Comparison of ENCODE assay signal across 8 cellular contexts in the genomic region with DNA sequence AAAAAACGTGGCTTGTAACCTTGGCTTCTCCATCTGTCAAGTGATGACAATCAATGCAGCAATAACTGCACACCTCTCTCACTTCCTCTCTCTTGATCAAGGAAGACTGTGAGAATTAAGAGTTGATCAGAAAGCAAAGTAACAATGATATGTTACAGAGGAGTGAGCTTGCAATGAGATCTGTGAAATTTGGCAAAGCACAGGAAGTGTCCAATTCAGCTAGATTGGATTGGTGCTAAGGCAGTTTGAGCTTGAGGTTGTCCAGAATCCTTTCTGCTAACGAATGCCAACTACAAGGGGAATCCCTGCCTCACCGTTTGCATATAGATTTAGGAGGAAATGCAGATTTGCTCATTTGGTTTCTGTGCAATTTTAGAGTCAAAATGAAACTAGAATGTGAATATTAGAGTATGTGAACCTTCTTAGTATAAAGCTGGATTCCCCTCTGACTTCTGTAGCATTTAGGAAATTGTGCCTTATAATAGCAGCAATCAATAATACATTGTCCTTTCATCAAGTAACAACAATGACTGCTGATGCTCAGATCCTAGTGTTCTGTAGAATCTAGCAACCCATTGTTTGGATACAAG.
DNase-seq lines count a peak whose midpoint lies in the region; ATAC-seq and TF ChIP-seq lines count a peak whose summit lies in the region.

No MANE protein-coding gene starts in this region.

- H3K27me3 Mint-ChIP-seq in activated CD8-positive, alpha-beta T cell treated with anti-CD3 and anti-CD28 coated beads for 36 hours = no peaks in the 10 kb centered on the region

- H3K36me3 ChIP-seq in gastroesophageal sphincter = no peaks in the 10 kb centered on the region

- no peak for TF ChIP-seq POLR2A in gastroesophageal sphincter (IDR thresholded peaks at IDR 0.05)

- 20 to 32% methylated on average over 3 of the region's 3 CpGs for WGBS in gastroesophageal sphincter (ENCODE audit: low coverage in 1 of 2), 2 donors

- intact Hi-C loops in activated CD8-positive, alpha-beta T cell treated with anti-CD3 and anti-CD28 coated beads for 36 hours (cut with micrococcal nuclease) = loop anchor here (5.0 kb wide), 1 partner anchor 174 kb away; no protein-coding TSS in a partner anchor

- peaks cover 2% of the 10 kb centered on the region for H3K36me3 Mint-ChIP-seq in activated CD8-positive, alpha-beta T cell treated with anti-CD3 and anti-CD28 coated beads for 36 hours (ENCODE audit: low read depth)

- DNase-seq in stimulated activated CD8-positive, alpha-beta memory T cell treated with anti-CD3 and anti-CD28 coated beads, Interleukin-4, amount 100 ng/mL, for 24 hours (ENCODE audit: low read depth) = peak; percentile 9
- DNase-seq in stimulated activated CD8-positive, alpha-beta memory T cell treated with anti-CD3 and anti-CD28 coated beads, Interleukin-4, amount 100 ng/mL, for 48 hours = no peak
- peak; percentile 72 for DNase-seq in activated CD8-positive, alpha-beta T cell treated with anti-CD3 and anti-CD28 coated beads for 36 hours
- DNase-seq in 8988T (no peak), cerebellar cortex (ENCODE audit: low spot score) (no peak)

- H3K4me1 Mint-ChIP-seq in activated CD8-positive, alpha-beta T cell treated with anti-CD3 and anti-CD28 coated beads for 36 hours (ENCODE audit: low read depth) = peaks cover 58% of the 10 kb centered on the region

- H3K4me3 Mint-ChIP-seq in activated CD8-positive, alpha-beta T cell treated with anti-CD3 and anti-CD28 coated beads for 36 hours = no peak overlapping the region

- POLR2A ChIA-PET in activated CD8-positive, alpha-beta T cell treated with anti-CD3 and anti-CD28 coated beads for 36 hours (lab: Charles Lee) = interaction anchor here (0.7 to 1.8 kb wide), 4 partner anchors 28 to 174 kb away, joined by 3 to 4 read pairs (median 3); no protein-coding TSS in a partner anchor

- H3K9me3 Mint-ChIP-seq in activated CD8-positive, alpha-beta T cell treated with anti-CD3 and anti-CD28 coated beads for 36 hours = peaks cover 9% of the 10 kb centered on the region

- H3K4me3 ChIP-seq in gastroesophageal sphincter = no peak overlapping the region

- no peaks in the 10 kb centered on the region for H3K27me3 ChIP-seq in gastroesophageal sphincter

- CTCF ChIA-PET in activated CD8-positive, alpha-beta T cell treated with anti-CD3 and anti-CD28 coated beads for 36 hours (lab: Charles Lee) = interaction anchor here (1.1 to 2.1 kb wide), 4 partner anchors 13 to 368 kb away, joined by 4 to 21 read pairs (median 7); no protein-coding TSS in a partner anchor

- TF ChIP-seq CTCF in activated CD8-positive, alpha-beta T cell treated with anti-CD3 and anti-CD28 coated beads for 36 hours (IDR thresholded peaks at IDR 0.05) = no peak
- no peak for TF ChIP-seq CTCF in gastroesophageal sphincter (IDR thresholded peaks at IDR 0.05)

- H3K4me1 ChIP-seq in gastroesophageal sphincter = no peaks in the 10 kb centered on the region

- ATAC-seq in HG02943 (IDR thresholded peaks at IDR 0.05; ENCODE audit: low read depth, unreplicated experiment) (peak; percentile 66), gastroesophageal sphincter (no peak)
- peak; percentile 74 for ATAC-seq in activated CD8-positive, alpha-beta T cell treated with anti-CD3 and anti-CD28 coated beads for 36 hours

- no peaks in the 10 kb centered on the region for H3K9me3 ChIP-seq in gastroesophageal sphincter

- TF ChIP-seq EP300 in gastroesophageal sphincter (IDR thresholded peaks at IDR 0.05) = no peak

- peak overlapping the region; percentile 100 for H3K27ac ChIP-seq in temporal lobe (ENCODE audit: low read depth, low read length)
- H3K27ac ChIP-seq in gastroesophageal sphincter = no peak overlapping the region

- H3K27ac Mint-ChIP-seq in activated CD8-positive, alpha-beta T cell treated with anti-CD3 and anti-CD28 coated beads for 36 hours = peak overlapping the region; percentile 86

Comparison
In these comparisons a context has a peak if more than half of its experiments do, and no peak if none do; other contexts are left out.
1. DNase-seq: peak in stimulated activated CD8-positive, alpha-beta memory T cell treated with anti-CD3 and anti-CD28 coated beads, Interleukin-4, amount 100 ng/mL, for 24 hours (single experiment) and activated CD8-positive, alpha-beta T cell treated with anti-CD3 and anti-CD28 coated beads for 36 hours (single experiment); none in stimulated activated CD8-positive, alpha-beta memory T cell treated with anti-CD3 and anti-CD28 coated beads, Interleukin-4, amount 100 ng/mL, for 48 hours (single experiment), 8988T (single experiment) and cerebellar cortex (single experiment).